19 cellular contexts compared by ENCODE assay signal in genomic region chr5:157877821-157878220, GRCh38.
"Had no signal": no experiment of that assay in that cellular context is flagged by ENCODE, and none has a peak within 500 bp of the region (broad histone marks: within the 10 kb centered on the region; RNA-seq: fewer than 3 reads in every experiment).

No MANE protein-coding gene starts in this region.

- H3K4me1 Mint-ChIP-seq: activated CD4-positive, alpha-beta T cell treated with anti-CD3 and anti-CD28 coated beads, Interleukin-2, amount 10 ng/mL, durations not matched to agents 7 days and 5 days; activated naive CD8-positive, alpha-beta T cell treated with anti-CD3 and anti-CD28 coated beads for 36 hours; nephron progenitor cell had no signal

- H3K36me3 Mint-ChIP-seq: activated naive CD8-positive, alpha-beta T cell treated with anti-CD3 and anti-CD28 coated beads for 36 hours had no signal

- ATAC-seq: gastrocnemius medialis, heart left ventricle had no signal

- H3K4me3 Mint-ChIP-seq: activated CD4-positive, alpha-beta T cell treated with anti-CD3 and anti-CD28 coated beads, Interleukin-2, amount 10 ng/mL, durations not matched to agents 7 days and 5 days; activated naive CD8-positive, alpha-beta T cell treated with anti-CD3 and anti-CD28 coated beads for 36 hours; activated T-helper 1 cell treated with anti-CD3 and anti-CD28 coated beads, Interleukin-12 subunit alpha, Interleukin-12 subunit beta, Interleukin-2, Interleukin-4 antibody, amounts not matched to agents 30 ng/mL and 10 ng/mL and 1 ng/mL, durations not matched to agents 14 hours and 24 hours and 36 hours; dendritic cell treated with granulocyte-macrophage colony-stimulating factor and Interleukin-4, amounts not matched to agents 40 ng/mL and 50 ng/mL, for 4 days; nephron progenitor cell; T-helper 1 cell treated with Interleukin-12 subunit alpha and Interleukin-12 subunit beta and Interleukin-4 antibody, amounts not matched to agents 30 μg/mL and 1 μg/mL, for 36 hours had no signal

- DNase-seq: activated CD4-positive, alpha-beta T cell treated with anti-CD3 and anti-CD28 coated beads, Interleukin-2, amount 10 ng/mL, durations not matched to agents 7 days and 5 days; activated CD4-positive, CD25-positive, alpha-beta regulatory T cell; activated CD8-positive, alpha-beta memory T cell treated with anti-CD3 and anti-CD28 coated beads, Interleukin-2, amount 50 U/mL, for 48 hours; activated naive CD8-positive, alpha-beta T cell treated with anti-CD3 and anti-CD28 coated beads for 36 hours; aorta; cerebellar nuclear complex; effector memory CD4-positive, alpha-beta T cell; gastrocnemius medialis; heart left ventricle; nephron progenitor cell; stimulated activated CD4-positive, alpha-beta T cell treated with anti-CD3 and anti-CD28 coated beads, Interleukin-2, amount 100 ng/mL, for 48 hours; stimulated activated naive CD4-positive, alpha-beta T cell; trophoblast cell had no signal

- H3K4me1 ChIP-seq: breast epithelium, gastrocnemius medialis, heart left ventricle, right atrium auricular region had no signal

- H3K9me3 Mint-ChIP-seq: activated CD4-positive, alpha-beta T cell treated with anti-CD3 and anti-CD28 coated beads, Interleukin-2, amount 10 ng/mL, durations not matched to agents 7 days and 5 days; activated naive CD8-positive, alpha-beta T cell treated with anti-CD3 and anti-CD28 coated beads for 36 hours; activated T-helper 1 cell treated with anti-CD3 and anti-CD28 coated beads, Interleukin-12 subunit alpha, Interleukin-12 subunit beta, Interleukin-2, Interleukin-4 antibody, amounts not matched to agents 30 ng/mL and 10 ng/mL and 1 ng/mL, durations not matched to agents 14 hours and 24 hours and 36 hours; dendritic cell treated with granulocyte-macrophage colony-stimulating factor and Interleukin-4, amounts not matched to agents 40 ng/mL and 50 ng/mL, for 4 days had no signal

- H3K27me3 ChIP-seq: breast epithelium, gastrocnemius medialis, heart left ventricle, right atrium auricular region had no signal

- H3K27ac Mint-ChIP-seq: activated CD4-positive, alpha-beta T cell treated with anti-CD3 and anti-CD28 coated beads, Interleukin-2, amount 10 ng/mL, durations not matched to agents 7 days and 5 days; activated naive CD8-positive, alpha-beta T cell treated with anti-CD3 and anti-CD28 coated beads for 36 hours; activated T-helper 1 cell treated with anti-CD3 and anti-CD28 coated beads, Interleukin-12 subunit alpha, Interleukin-12 subunit beta, Interleukin-2, Interleukin-4 antibody, amounts not matched to agents 30 ng/mL and 10 ng/mL and 1 ng/mL, durations not matched to agents 14 hours and 24 hours and 36 hours; dendritic cell treated with granulocyte-macrophage colony-stimulating factor and Interleukin-4, amounts not matched to agents 40 ng/mL and 50 ng/mL, for 4 days; nephron progenitor cell; progenitor cell of endocrine pancreas; T-helper 1 cell treated with Interleukin-12 subunit alpha and Interleukin-12 subunit beta and Interleukin-4 antibody, amounts not matched to agents 30 μg/mL and 1 μg/mL, for 36 hours had no signal

- H3K9me3 ChIP-seq: breast epithelium, gastrocnemius medialis, right atrium auricular region had no signal

- H3K27me3 Mint-ChIP-seq: activated CD4-positive, alpha-beta T cell treated with anti-CD3 and anti-CD28 coated beads, Interleukin-2, amount 10 ng/mL, durations not matched to agents 7 days and 5 days; activated naive CD8-positive, alpha-beta T cell treated with anti-CD3 and anti-CD28 coated beads for 36 hours; dendritic cell treated with granulocyte-macrophage colony-stimulating factor and Interleukin-4, amounts not matched to agents 40 ng/mL and 50 ng/mL, for 4 days had no signal

- H3K27ac ChIP-seq: breast epithelium, gastrocnemius medialis, heart left ventricle, right atrium auricular region had no signal

- H3K4me3 ChIP-seq: breast epithelium, gastrocnemius medialis, heart left ventricle, right atrium auricular region had no signal

- H3K36me3 ChIP-seq: breast epithelium, gastrocnemius medialis, heart left ventricle, right atrium auricular region had no signal
